Comparison of ENCODE assay signal across 29 cellular contexts in genomic region chr6:36066817-36067216, GRCh38. TPM values are rescaled to one million over a fixed set of nuclear protein-coding genes. Genes with fewer than 3 reads are reported as not detected.
DNase-seq lines count a peak whose midpoint lies in the region; ATAC-seq and TF ChIP-seq lines count a peak whose summit lies in the region.
"Had no signal": no experiment of that assay in that cellular context is flagged by ENCODE, and none has a peak within 500 bp of the region (broad histone marks: within the 10 kb centered on the region; RNA-seq: fewer than 3 reads in every experiment).

No MANE protein-coding gene starts in this region.

- intact Hi-C loops in CD4-positive, alpha-beta T cell (cut with DNase I, micrococcal nuclease) = loop anchor here in 1 of 2 experiments (5.0 kb wide), 1 partner anchor 35 kb away; no protein-coding TSS in a partner anchor
- intact Hi-C loops in left lung (cut with DNase I) = no loop called here

- H3K9me3 Mint-ChIP-seq in CD4-positive, alpha-beta T cell = no peaks in the 10 kb centered on the region
- no peaks in the 10 kb centered on the region for H3K9me3 Mint-ChIP-seq in stimulated activated effector memory CD8-positive, alpha-beta T cell treated with anti-CD3 and anti-CD28 coated beads, Interleukin-12 subunit alpha, Interleukin-12 subunit beta, amount 100 ng/mL, for 72 hours
- H3K9me3 Mint-ChIP-seq: activated naive CD8-positive, alpha-beta T cell treated with anti-CD3 and anti-CD28 coated beads, Interleukin-2, amount 10 ng/mL, durations not matched to agents 7 days and 5 days; activated T-helper 1 cell treated with anti-CD3 and anti-CD28 coated beads, Interleukin-12 subunit alpha, Interleukin-12 subunit beta, Interleukin-2, Interleukin-4 antibody, amounts not matched to agents 30 ng/mL and 10 ng/mL and 1 ng/mL, durations not matched to agents 14 hours and 24 hours and 36 hours; stimulated activated naive B cell treated with anti-CD40 and anti-IgM and Interleukin-4, amounts not matched to agents 10 μg/mL and 1 μg/mL and 100 μg/mL, for 72 hours; T-helper 1 cell treated with Interleukin-12 subunit alpha and Interleukin-12 subunit beta and Interleukin-4 antibody, amounts not matched to agents 30 μg/mL and 1 μg/mL, for 36 hours had no signal

- no peak overlapping the region for H3K4me2 ChIP-seq in mesendoderm (ENCODE audit: low read length)

- H3K4me3 Mint-ChIP-seq in CD4-positive, alpha-beta T cell = no peak overlapping the region
- H3K4me3 Mint-ChIP-seq in stimulated activated effector memory CD8-positive, alpha-beta T cell treated with anti-CD3 and anti-CD28 coated beads, Interleukin-12 subunit alpha, Interleukin-12 subunit beta, amount 100 ng/mL, for 72 hours = no peak overlapping the region
- H3K4me3 Mint-ChIP-seq: activated naive CD8-positive, alpha-beta T cell treated with anti-CD3 and anti-CD28 coated beads, Interleukin-2, amount 10 ng/mL, durations not matched to agents 7 days and 5 days; activated T-helper 1 cell treated with anti-CD3 and anti-CD28 coated beads, Interleukin-12 subunit alpha, Interleukin-12 subunit beta, Interleukin-2, Interleukin-4 antibody, amounts not matched to agents 30 ng/mL and 10 ng/mL and 1 ng/mL, durations not matched to agents 14 hours and 24 hours and 36 hours; stimulated activated naive B cell treated with anti-CD40 and anti-IgM and Interleukin-4, amounts not matched to agents 10 μg/mL and 1 μg/mL and 100 μg/mL, for 72 hours; T-helper 1 cell treated with Interleukin-12 subunit alpha and Interleukin-12 subunit beta and Interleukin-4 antibody, amounts not matched to agents 30 μg/mL and 1 μg/mL, for 36 hours had no signal

- H3K36me3 Mint-ChIP-seq in CD4-positive, alpha-beta T cell (ENCODE audit: low read depth) = peaks cover 51% of the 10 kb centered on the region
- H3K36me3 Mint-ChIP-seq in stimulated activated effector memory CD8-positive, alpha-beta T cell treated with anti-CD3 and anti-CD28 coated beads, Interleukin-12 subunit alpha, Interleukin-12 subunit beta, amount 100 ng/mL, for 72 hours = peaks cover 4% of the 10 kb centered on the region

- H3K27me3 ChIP-seq in CD4-positive, alpha-beta T cell (ENCODE audit: control insufficient read depth, insufficient read depth, low read length) = no peaks in the 10 kb centered on the region
- no peaks in the 10 kb centered on the region for H3K27me3 ChIP-seq in left lung
- H3K27me3 ChIP-seq in mesendoderm (ENCODE audit: insufficient read depth, low read length, poor library complexity) = no peaks in the 10 kb centered on the region
- H3K27me3 ChIP-seq: spleen had no signal

- H2BK5ac ChIP-seq in mesendoderm (ENCODE audit: low read length) = no peak overlapping the region

- H3K4me1 ChIP-seq in left lung (peaks cover 9 to 57% of the 10 kb centered on the region in 2 donors), mesendoderm (ENCODE audit: control insufficient read depth, low read depth, low read length) (no peaks in the 10 kb centered on the region)

- H3K23ac ChIP-seq in mesendoderm (ENCODE audit: low read length) = no peak overlapping the region

- no peak overlapping the region for H2AK5ac ChIP-seq in mesendoderm (ENCODE audit: low read length)

- H3K79me1 ChIP-seq in mesendoderm (ENCODE audit: low read length) = peaks cover 2% of the 10 kb centered on the region

- H3K27ac Mint-ChIP-seq in CD4-positive, alpha-beta T cell = peak overlapping the region; percentile 63
- H3K27ac Mint-ChIP-seq in stimulated activated effector memory CD8-positive, alpha-beta T cell treated with anti-CD3 and anti-CD28 coated beads, Interleukin-12 subunit alpha, Interleukin-12 subunit beta, amount 100 ng/mL, for 72 hours = peak overlapping the region; percentile 6
- H3K27ac Mint-ChIP-seq: activated naive CD8-positive, alpha-beta T cell treated with anti-CD3 and anti-CD28 coated beads, Interleukin-2, amount 10 ng/mL, durations not matched to agents 7 days and 5 days; activated T-helper 1 cell treated with anti-CD3 and anti-CD28 coated beads, Interleukin-12 subunit alpha, Interleukin-12 subunit beta, Interleukin-2, Interleukin-4 antibody, amounts not matched to agents 30 ng/mL and 10 ng/mL and 1 ng/mL, durations not matched to agents 14 hours and 24 hours and 36 hours; T-helper 1 cell treated with Interleukin-12 subunit alpha and Interleukin-12 subunit beta and Interleukin-4 antibody, amounts not matched to agents 30 μg/mL and 1 μg/mL, for 36 hours had no signal

- H3K4me1 Mint-ChIP-seq in CD4-positive, alpha-beta T cell (ENCODE audit: low read depth) = peaks cover 73% of the 10 kb centered on the region
- peaks cover 52% of the 10 kb centered on the region for H3K4me1 Mint-ChIP-seq in stimulated activated effector memory CD8-positive, alpha-beta T cell treated with anti-CD3 and anti-CD28 coated beads, Interleukin-12 subunit alpha, Interleukin-12 subunit beta, amount 100 ng/mL, for 72 hours

- POLR2A ChIA-PET in CD4-positive, alpha-beta T cell (lab: Charles Lee) = no interaction called here

- no CpG with 5 or more reads among the region's 2 CpGs for WGBS in mesendoderm (ENCODE audit: extremely low coverage, insufficient coverage, low lambda C conversion rate)

- peaks cover 0 to 10% of the 10 kb centered on the region in 2 donors for H3K36me3 ChIP-seq in left lung
- no peaks in the 10 kb centered on the region for H3K36me3 ChIP-seq in mesendoderm (ENCODE audit: control insufficient read depth, insufficient read depth, low read length)

- H4K5ac ChIP-seq in mesendoderm (ENCODE audit: low read length) = no peak overlapping the region

- no peak overlapping the region for H2BK15ac ChIP-seq in mesendoderm (replicated peaks; ENCODE audit: low read depth)

- no peak for TF ChIP-seq CTCF in CD4-positive, alpha-beta T cell (IDR thresholded peaks at IDR 0.05)
- TF ChIP-seq CTCF in left lung (IDR thresholded peaks at IDR 0.05) = no peak

- H3K56ac ChIP-seq in mesendoderm (ENCODE audit: low read length) = no peak overlapping the region

- H3K27me3 Mint-ChIP-seq in CD4-positive, alpha-beta T cell = no peaks in the 10 kb centered on the region
- H3K27me3 Mint-ChIP-seq: activated naive CD8-positive, alpha-beta T cell treated with anti-CD3 and anti-CD28 coated beads, Interleukin-2, amount 10 ng/mL, durations not matched to agents 7 days and 5 days; stimulated activated naive B cell treated with anti-CD40 and anti-IgM and Interleukin-4, amounts not matched to agents 10 μg/mL and 1 μg/mL and 100 μg/mL, for 72 hours had no signal

- H2BK120ac ChIP-seq in mesendoderm (ENCODE audit: low read depth, low read length) = no peak overlapping the region

- H3K9me3 ChIP-seq in CD4-positive, alpha-beta T cell (ENCODE audit: control insufficient read depth, low read length) = no peaks in the 10 kb centered on the region
- H3K9me3 ChIP-seq in left lung = no peaks in the 10 kb centered on the region
- H3K9me3 ChIP-seq: spleen had no signal

- DNase-seq in CD4-positive, alpha-beta T cell = no peak
- DNase-seq in HT-29 (ENCODE audit: low spot score) (peak; percentile 13), left lung (no peak), NCI-H2107 (lab: John Stamatoyannopoulos, UW) (no peak), mesendoderm (no peak), NCI-H774 (lab: John Stamatoyannopoulos, UW) (no peak)
- no peak for DNase-seq in stimulated activated effector memory CD8-positive, alpha-beta T cell treated with anti-CD3 and anti-CD28 coated beads, Interleukin-12 subunit alpha, Interleukin-12 subunit beta, amount 100 ng/mL, for 72 hours (ENCODE audit: low spot score in 2 of 2)
- DNase-seq: activated CD4-positive, alpha-beta T cell treated with anti-CD3 and anti-CD28 coated beads for 4 hours; activated naive CD8-positive, alpha-beta T cell treated with anti-CD3 and anti-CD28 coated beads, Interleukin-2, amount 10 ng/mL, durations not matched to agents 7 days and 5 days; AML-193; COR-L47; kidney; NCI-H1048; NCI-H187 treated with DMSO at 0.1 percent for 48 hours; NCI-H2227 treated with DMSO at 0.1 percent for 48 hours; NCI-H748 treated with DMSO at 0.1 percent for 48 hours; occipital lobe; spleen; stimulated activated CD4-positive, alpha-beta T cell treated with anti-CD3 and anti-CD28 coated beads, Interleukin-2, amount 100 ng/mL, for 48 hours; stimulated activated naive B cell treated with anti-CD40 and anti-IgM and Interleukin-4, amounts not matched to agents 10 μg/mL and 1 μg/mL and 100 μg/mL, for 72 hours had no signal

- no peak overlapping the region for H3K9ac ChIP-seq in mesendoderm (ENCODE audit: low read length)

- CTCF ChIA-PET in CD4-positive, alpha-beta T cell (lab: Charles Lee) = interaction anchor here (0.6 kb wide), 1 partner anchor 38 kb away, joined by 3 read pairs; no protein-coding TSS in a partner anchor

- no peak overlapping the region for H3K18ac ChIP-seq in mesendoderm (ENCODE audit: low read length)

- H4K8ac ChIP-seq in mesendoderm (ENCODE audit: low read depth, low read length) = no peak overlapping the region

- peak overlapping the region; percentile 1 for H3K27ac ChIP-seq in CD4-positive, alpha-beta T cell (ENCODE audit: low read depth, low read length)
- peak overlapping the region in 1 of 2 donors; percentile 42 for H3K27ac ChIP-seq in left lung
- no peak overlapping the region for H3K27ac ChIP-seq in mesendoderm (ENCODE audit: low read depth, low read length)
- H3K27ac ChIP-seq: HL-60, RWPE1 had no signal

- H3K4ac ChIP-seq in mesendoderm (ENCODE audit: low read depth, low read length) = no peak overlapping the region

- H3K79me2 ChIP-seq in mesendoderm (ENCODE audit: control insufficient read depth, insufficient read depth, low read length) = no peaks in the 10 kb centered on the region

- no peak overlapping the region for H3K4me3 ChIP-seq in left lung
- H3K4me3 ChIP-seq in mesendoderm (ENCODE audit: low read length) = no peak overlapping the region
- H3K4me3 ChIP-seq: lung, spleen had no signal

- ATAC-seq in CD4-positive, alpha-beta T cell (ENCODE audit: poor library complexity) = no peak
- ATAC-seq in left lung = peak; percentile 17
- ATAC-seq in stimulated activated effector memory CD8-positive, alpha-beta T cell treated with anti-CD3 and anti-CD28 coated beads, Interleukin-12 subunit alpha, Interleukin-12 subunit beta, amount 100 ng/mL, for 72 hours = no peak
- ATAC-seq: HCT116; stimulated activated naive B cell treated with anti-CD40 and anti-IgM and Interleukin-4, amounts not matched to agents 10 μg/mL and 1 μg/mL and 100 μg/mL, for 72 hours had no signal

RNA-seq across cellular contexts. Expression of gene MAPK14, which starts 39.2 kb away (rescaled TPM):
- 10 to 100 TPM; 42.6 to 42.8 TPM for total RNA-seq in CD4-positive, alpha-beta T cell
- 33.6 and 38.0 TPM in 2 replicates for total RNA-seq in HT-29 (2014; rRNA removed; shearing (Covaris generic))
- total RNA-seq in left lung = 10 to 100 TPM; 52.9 to 84.1 TPM
- polyA plus RNA-seq in mesendoderm (2013, experiment 1 of 2) = 13.7 TPM
- 14.3 TPM for polyA plus RNA-seq in mesendoderm (2013, experiment 2 of 2)

RNA-seq across cellular contexts. Expression of gene SLC26A8, which starts 42.4 kb away (rescaled TPM):
- total RNA-seq in CD4-positive, alpha-beta T cell = not detected
- total RNA-seq in HT-29 (2014; rRNA removed; shearing (Covaris generic)) = not detected in 2 replicates
- total RNA-seq in left lung = 1 to 10 TPM in 1 of 2 donors, not detected in 1; 1.5 TPM
- 0.21 TPM for polyA plus RNA-seq in mesendoderm (2013, experiment 1 of 2)
- polyA plus RNA-seq in mesendoderm (2013, experiment 2 of 2) = 0.22 TPM
- total RNA-seq: activated naive CD8-positive, alpha-beta T cell treated with anti-CD3 and anti-CD28 coated beads, Interleukin-2, amount 10 ng/mL, durations not matched to agents 7 days and 5 days; activated T-helper 1 cell treated with anti-CD3 and anti-CD28 coated beads, Interleukin-12 subunit alpha, Interleukin-12 subunit beta, Interleukin-2, Interleukin-4 antibody, amounts not matched to agents 30 ng/mL and 10 ng/mL and 1 ng/mL, durations not matched to agents 14 hours and 24 hours and 36 hours; astrocyte; dermis microvascular lymphatic vessel endothelial cell; glomerular endothelial cell had no signal
